In the genomic region with DNA sequence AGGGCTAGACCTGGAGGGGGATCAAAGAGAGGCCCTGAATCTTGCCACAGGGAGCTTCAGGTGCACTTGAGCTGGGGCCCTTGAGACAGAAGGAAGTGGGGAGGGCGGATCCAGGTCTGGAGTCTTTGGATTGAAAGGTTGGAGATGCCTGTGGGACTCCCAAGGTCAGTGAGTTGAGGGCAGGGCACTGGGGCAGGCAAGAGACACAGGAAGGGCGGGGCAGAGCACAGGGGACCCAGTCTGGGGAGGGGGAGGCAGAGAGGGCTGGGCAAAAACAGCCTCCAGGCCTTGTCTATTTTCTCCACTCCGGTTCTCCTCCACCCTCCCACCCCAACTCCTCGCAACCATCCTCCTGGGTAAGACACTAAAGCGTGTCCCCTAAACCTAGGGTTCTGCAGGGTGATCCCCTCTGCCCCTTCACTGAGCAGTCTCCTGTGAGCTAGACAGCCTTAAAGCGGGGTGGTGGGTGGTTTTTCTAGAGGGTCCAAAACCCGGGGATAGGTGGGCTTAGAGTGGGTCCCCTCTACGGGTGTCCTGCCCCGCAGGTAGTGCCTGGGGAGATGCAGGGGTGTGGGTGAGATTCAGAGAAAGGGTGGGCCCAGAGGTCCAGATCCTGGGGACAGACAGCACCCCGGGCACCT, we compare ENCODE assay signal across 1 cellular context.
TF ChIP-seq lines count a peak whose summit lies in the region.

No MANE protein-coding gene starts in this region.

TF ChIP-seq in HepG2, 621 proteins besides CTCF, POLR2A, EP300 and RAD21 (continued from another document and continues in another):
- TF ChIP-seq CEBPG (CRISPR knock-in tag; IDR thresholded peaks at IDR 0.05) (no peak), ZSCAN25 (CRISPR knock-in tag; IDR thresholded peaks at IDR 0.05) (peak; percentile 24; the same call in 1 of the 2 replicates), MAFF (IDR thresholded peaks at IDR 0.05; ENCODE audit: low read depth, low read length) (no peak), NR2C2 (CRISPR knock-in tag; IDR thresholded peaks at IDR 0.05; ENCODE audit: borderline replicate concordance) (no peak), FOXA1 (IDR thresholded peaks at IDR 0.05) (no peak), FOXA1 (CRISPR knock-in tag; IDR thresholded peaks at IDR 0.05) (no peak), ERF (CRISPR knock-in tag; IDR thresholded peaks at IDR 0.05) (no peak), ZNF644 (CRISPR knock-in tag; IDR thresholded peaks at IDR 0.05; ENCODE audit: low read depth) (no peak), HOMEZ (CRISPR knock-in tag; IDR thresholded peaks at IDR 0.05; ENCODE audit: low read depth) (no peak), NFAT5 (CRISPR knock-in tag; IDR thresholded peaks at IDR 0.05) (no peak), NONO (IDR thresholded peaks at IDR 0.05) (no peak), NONO (CRISPR knock-in tag; conservative IDR thresholded peaks at IDR 0.05) (no peak), MAF1 (CRISPR knock-in tag; IDR thresholded peaks at IDR 0.05; ENCODE audit: borderline replicate concordance) (no peak), PHB2 (IDR thresholded peaks at IDR 0.05; ENCODE audit: partially characterized antibody) (no peak), MTF2 (CRISPR knock-in tag; IDR thresholded peaks at IDR 0.05; ENCODE audit: borderline replicate concordance) (no peak), HNRNPK (IDR thresholded peaks at IDR 0.05; ENCODE audit: low read depth, low read length, poor library complexity, severe bottlenecking) (no peak)
- TF ChIP-seq, protein P1, sequence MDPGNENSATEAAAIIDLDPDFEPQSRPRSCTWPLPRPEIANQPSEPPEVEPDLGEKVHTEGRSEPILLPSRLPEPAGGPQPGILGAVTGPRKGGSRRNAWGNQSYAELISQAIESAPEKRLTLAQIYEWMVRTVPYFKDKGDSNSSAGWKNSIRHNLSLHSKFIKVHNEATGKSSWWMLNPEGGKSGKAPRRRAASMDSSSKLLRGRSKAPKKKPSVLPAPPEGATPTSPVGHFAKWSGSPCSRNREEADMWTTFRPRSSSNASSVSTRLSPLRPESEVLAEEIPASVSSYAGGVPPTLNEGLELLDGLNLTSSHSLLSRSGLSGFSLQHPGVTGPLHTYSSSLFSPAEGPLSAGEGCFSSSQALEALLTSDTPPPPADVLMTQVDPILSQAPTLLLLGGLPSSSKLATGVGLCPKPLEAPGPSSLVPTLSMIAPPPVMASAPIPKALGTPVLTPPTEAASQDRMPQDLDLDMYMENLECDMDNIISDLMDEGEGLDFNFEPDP (CRISPR knock-in tag; conservative IDR thresholded peaks at IDR 0.05), result no peak
- TF ChIP-seq, protein P2, sequence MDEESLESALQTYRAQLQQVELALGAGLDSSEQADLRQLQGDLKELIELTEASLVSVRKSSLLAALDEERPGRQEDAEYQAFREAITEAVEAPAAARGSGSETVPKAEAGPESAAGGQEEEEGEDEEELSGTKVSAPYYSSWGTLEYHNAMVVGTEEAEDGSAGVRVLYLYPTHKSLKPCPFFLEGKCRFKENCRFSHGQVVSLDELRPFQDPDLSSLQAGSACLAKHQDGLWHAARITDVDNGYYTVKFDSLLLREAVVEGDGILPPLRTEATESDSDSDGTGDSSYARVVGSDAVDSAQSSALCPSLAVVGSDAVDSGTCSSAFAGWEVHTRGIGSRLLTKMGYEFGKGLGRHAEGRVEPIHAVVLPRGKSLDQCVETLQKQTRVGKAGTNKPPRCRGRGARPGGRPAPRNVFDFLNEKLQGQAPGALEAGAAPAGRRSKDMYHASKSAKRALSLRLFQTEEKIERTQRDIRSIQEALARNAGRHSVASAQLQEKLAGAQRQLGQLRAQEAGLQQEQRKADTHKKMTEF (CRISPR knock-in tag; IDR thresholded peaks at IDR 0.05), result no peak
- TF ChIP-seq, protein P3, sequence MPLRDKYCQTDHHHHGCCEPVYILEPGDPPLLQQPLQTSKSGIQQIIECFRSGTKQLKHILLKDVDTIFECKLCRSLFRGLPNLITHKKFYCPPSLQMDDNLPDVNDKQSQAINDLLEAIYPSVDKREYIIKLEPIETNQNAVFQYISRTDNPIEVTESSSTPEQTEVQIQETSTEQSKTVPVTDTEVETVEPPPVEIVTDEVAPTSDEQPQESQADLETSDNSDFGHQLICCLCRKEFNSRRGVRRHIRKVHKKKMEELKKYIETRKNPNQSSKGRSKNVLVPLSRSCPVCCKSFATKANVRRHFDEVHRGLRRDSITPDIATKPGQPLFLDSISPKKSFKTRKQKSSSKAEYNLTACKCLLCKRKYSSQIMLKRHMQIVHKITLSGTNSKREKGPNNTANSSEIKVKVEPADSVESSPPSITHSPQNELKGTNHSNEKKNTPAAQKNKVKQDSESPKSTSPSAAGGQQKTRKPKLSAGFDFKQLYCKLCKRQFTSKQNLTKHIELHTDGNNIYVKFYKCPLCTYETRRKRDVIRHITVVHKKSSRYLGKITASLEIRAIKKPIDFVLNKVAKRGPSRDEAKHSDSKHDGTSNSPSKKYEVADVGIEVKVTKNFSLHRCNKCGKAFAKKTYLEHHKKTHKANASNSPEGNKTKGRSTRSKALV (CRISPR knock-in tag; IDR thresholded peaks at IDR 0.05), result no peak
- TF ChIP-seq, protein P4, sequence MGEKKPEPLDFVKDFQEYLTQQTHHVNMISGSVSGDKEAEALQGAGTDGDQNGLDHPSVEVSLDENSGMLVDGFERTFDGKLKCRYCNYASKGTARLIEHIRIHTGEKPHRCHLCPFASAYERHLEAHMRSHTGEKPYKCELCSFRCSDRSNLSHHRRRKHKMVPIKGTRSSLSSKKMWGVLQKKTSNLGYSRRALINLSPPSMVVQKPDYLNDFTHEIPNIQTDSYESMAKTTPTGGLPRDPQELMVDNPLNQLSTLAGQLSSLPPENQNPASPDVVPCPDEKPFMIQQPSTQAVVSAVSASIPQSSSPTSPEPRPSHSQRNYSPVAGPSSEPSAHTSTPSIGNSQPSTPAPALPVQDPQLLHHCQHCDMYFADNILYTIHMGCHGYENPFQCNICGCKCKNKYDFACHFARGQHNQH (CRISPR knock-in tag; IDR thresholded peaks at IDR 0.05), result no peak
- TF ChIP-seq, protein P5, sequence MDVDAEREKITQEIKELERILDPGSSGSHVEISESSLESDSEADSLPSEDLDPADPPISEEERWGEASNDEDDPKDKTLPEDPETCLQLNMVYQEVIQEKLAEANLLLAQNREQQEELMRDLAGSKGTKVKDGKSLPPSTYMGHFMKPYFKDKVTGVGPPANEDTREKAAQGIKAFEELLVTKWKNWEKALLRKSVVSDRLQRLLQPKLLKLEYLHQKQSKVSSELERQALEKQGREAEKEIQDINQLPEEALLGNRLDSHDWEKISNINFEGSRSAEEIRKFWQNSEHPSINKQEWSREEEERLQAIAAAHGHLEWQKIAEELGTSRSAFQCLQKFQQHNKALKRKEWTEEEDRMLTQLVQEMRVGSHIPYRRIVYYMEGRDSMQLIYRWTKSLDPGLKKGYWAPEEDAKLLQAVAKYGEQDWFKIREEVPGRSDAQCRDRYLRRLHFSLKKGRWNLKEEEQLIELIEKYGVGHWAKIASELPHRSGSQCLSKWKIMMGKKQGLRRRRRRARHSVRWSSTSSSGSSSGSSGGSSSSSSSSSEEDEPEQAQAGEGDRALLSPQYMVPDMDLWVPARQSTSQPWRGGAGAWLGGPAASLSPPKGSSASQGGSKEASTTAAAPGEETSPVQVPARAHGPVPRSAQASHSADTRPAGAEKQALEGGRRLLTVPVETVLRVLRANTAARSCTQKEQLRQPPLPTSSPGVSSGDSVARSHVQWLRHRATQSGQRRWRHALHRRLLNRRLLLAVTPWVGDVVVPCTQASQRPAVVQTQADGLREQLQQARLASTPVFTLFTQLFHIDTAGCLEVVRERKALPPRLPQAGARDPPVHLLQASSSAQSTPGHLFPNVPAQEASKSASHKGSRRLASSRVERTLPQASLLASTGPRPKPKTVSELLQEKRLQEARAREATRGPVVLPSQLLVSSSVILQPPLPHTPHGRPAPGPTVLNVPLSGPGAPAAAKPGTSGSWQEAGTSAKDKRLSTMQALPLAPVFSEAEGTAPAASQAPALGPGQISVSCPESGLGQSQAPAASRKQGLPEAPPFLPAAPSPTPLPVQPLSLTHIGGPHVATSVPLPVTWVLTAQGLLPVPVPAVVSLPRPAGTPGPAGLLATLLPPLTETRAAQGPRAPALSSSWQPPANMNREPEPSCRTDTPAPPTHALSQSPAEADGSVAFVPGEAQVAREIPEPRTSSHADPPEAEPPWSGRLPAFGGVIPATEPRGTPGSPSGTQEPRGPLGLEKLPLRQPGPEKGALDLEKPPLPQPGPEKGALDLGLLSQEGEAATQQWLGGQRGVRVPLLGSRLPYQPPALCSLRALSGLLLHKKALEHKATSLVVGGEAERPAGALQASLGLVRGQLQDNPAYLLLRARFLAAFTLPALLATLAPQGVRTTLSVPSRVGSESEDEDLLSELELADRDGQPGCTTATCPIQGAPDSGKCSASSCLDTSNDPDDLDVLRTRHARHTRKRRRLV (CRISPR knock-in tag; IDR thresholded peaks at IDR 0.05), result no peak
- TF ChIP-seq, protein P6, sequence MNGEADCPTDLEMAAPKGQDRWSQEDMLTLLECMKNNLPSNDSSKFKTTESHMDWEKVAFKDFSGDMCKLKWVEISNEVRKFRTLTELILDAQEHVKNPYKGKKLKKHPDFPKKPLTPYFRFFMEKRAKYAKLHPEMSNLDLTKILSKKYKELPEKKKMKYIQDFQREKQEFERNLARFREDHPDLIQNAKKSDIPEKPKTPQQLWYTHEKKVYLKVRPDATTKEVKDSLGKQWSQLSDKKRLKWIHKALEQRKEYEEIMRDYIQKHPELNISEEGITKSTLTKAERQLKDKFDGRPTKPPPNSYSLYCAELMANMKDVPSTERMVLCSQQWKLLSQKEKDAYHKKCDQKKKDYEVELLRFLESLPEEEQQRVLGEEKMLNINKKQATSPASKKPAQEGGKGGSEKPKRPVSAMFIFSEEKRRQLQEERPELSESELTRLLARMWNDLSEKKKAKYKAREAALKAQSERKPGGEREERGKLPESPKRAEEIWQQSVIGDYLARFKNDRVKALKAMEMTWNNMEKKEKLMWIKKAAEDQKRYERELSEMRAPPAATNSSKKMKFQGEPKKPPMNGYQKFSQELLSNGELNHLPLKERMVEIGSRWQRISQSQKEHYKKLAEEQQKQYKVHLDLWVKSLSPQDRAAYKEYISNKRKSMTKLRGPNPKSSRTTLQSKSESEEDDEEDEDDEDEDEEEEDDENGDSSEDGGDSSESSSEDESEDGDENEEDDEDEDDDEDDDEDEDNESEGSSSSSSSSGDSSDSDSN (CRISPR knock-in tag; IDR thresholded peaks at IDR 0.05), result no peak
